8 cellular contexts compared by ENCODE assay signal in genomic region chr16:88662222-88662842, GRCh38. TPM values are rescaled to one million over a fixed set of nuclear protein-coding genes. Genes with fewer than 3 reads are reported as not detected.
A peak's percentile ranks its signal among the peaks of the same experiment; 100 is the strongest.
DNase-seq lines count a peak whose midpoint lies in the region; ATAC-seq and TF ChIP-seq lines count a peak whose summit lies in the region.

No MANE protein-coding gene starts in this region.

- no peaks in the 10 kb centered on the region for H3K27me3 Mint-ChIP-seq in chondrocyte (ENCODE audit: low read depth)
- H3K27me3 Mint-ChIP-seq in naive thymus-derived CD8-positive, alpha-beta T cell: peaks cover 0 to 2% (median 0%) of the 10 kb centered on the region in 5 donors

- no peaks in the 10 kb centered on the region for H3K36me3 Mint-ChIP-seq in chondrocyte (ENCODE audit: low read depth)
- H3K36me3 Mint-ChIP-seq in naive thymus-derived CD8-positive, alpha-beta T cell: peaks cover 0 to 3% (median 0%) of the 10 kb centered on the region in 3 donors

- peak overlapping the region; percentile 91 for H3K27ac Mint-ChIP-seq in chondrocyte (ENCODE audit: unreplicated experiment)
- H3K27ac Mint-ChIP-seq in naive thymus-derived CD8-positive, alpha-beta T cell: peak overlapping the region; percentile 53 to 96 (median 92)

- H3K4me3 Mint-ChIP-seq in chondrocyte (ENCODE audit: unreplicated experiment): peak overlapping the region; percentile 84
- peak overlapping the region; percentile 82 to 93 (median 90) for H3K4me3 Mint-ChIP-seq in naive thymus-derived CD8-positive, alpha-beta T cell

- no peak overlapping the region for H3K27ac ChIP-seq in KMS-11

- no peaks in the 10 kb centered on the region for H3K27me3 ChIP-seq in KMS-11 (ENCODE audit: insufficient read depth, low read depth)

- POLR2A ChIA-PET in naive thymus-derived CD8-positive, alpha-beta T cell (lab: Charles Lee): interaction anchor here (0.6 to 3.9 kb wide), 8 partner anchors 13 to 119 kb away, joined by 3 to 67 read pairs (median 4); partner anchors contain the start of genes CTU2, CYBA, RNF166 and ZC3H18

- peaks cover 11% of the 10 kb centered on the region for H3K4me1 ChIP-seq in KMS-11 (ENCODE audit: low read depth, poor library complexity, severe bottlenecking)

- H3K79me2 ChIP-seq in KMS-11 (ENCODE audit: insufficient read depth, low read depth): peaks cover 10% of the 10 kb centered on the region; the same call in 1 of the 2 replicates

- H3K4me1 Mint-ChIP-seq in chondrocyte (ENCODE audit: low read depth): peaks cover 16% of the 10 kb centered on the region
- H3K4me1 Mint-ChIP-seq in naive thymus-derived CD8-positive, alpha-beta T cell: peaks cover 5 to 31% (median 18%) of the 10 kb centered on the region in 4 donors

- H3K4me3 ChIP-seq in KMS-11 (IDR thresholded peaks at IDR 0.05; ENCODE audit: insufficient read depth, low read depth, low read length): no peak overlapping the region

- TF ChIP-seq CTCF in KMS-11 (conservative IDR thresholded peaks at IDR 0.05; ENCODE audit: low read depth, low read length): no peak
- no peak for TF ChIP-seq CTCF in chondrocyte (IDR thresholded peaks at IDR 0.05)

- H2AFZ ChIP-seq in KMS-11 (ENCODE audit: low read depth): peak overlapping the region; percentile 88

- H3K9ac ChIP-seq in KMS-11: peak overlapping the region; percentile 63

- no peaks in the 10 kb centered on the region for H4K20me1 ChIP-seq in KMS-11 (ENCODE audit: insufficient read depth)

- H3K9me3 Mint-ChIP-seq in chondrocyte (ENCODE audit: low read depth): no peaks in the 10 kb centered on the region
- no peaks in the 10 kb centered on the region for H3K9me3 Mint-ChIP-seq in naive thymus-derived CD8-positive, alpha-beta T cell

- H3K36me3 ChIP-seq in KMS-11 (ENCODE audit: insufficient read depth): no peaks in the 10 kb centered on the region

- peak; percentile 9 for ATAC-seq in GM18907 (IDR thresholded peaks at IDR 0.05; ENCODE audit: unreplicated experiment)
- ATAC-seq in naive thymus-derived CD8-positive, alpha-beta T cell: peak in 1 of 2 donors; percentile 4

- DNase-seq in chondrocyte (ENCODE audit: low spot score) (no peak), NCI-H345 treated with DMSO at 0.1 percent for 48 hours (lab: John Stamatoyannopoulos, UW; ENCODE audit: unreplicated experiment) (no peak), CD1c-positive myeloid dendritic cell (ENCODE audit: extremely low spot score) (no peak)
- DNase-seq in naive thymus-derived CD8-positive, alpha-beta T cell: peak in 1 of 10 donors; percentile 18
- no peak for DNase-seq in effector CD4-positive, alpha-beta T cell
- no peak for DNase-seq in activated CD8-positive, alpha-beta memory T cell treated with anti-CD3 and anti-CD28 coated beads for 24 hours

- H3K4me2 ChIP-seq in KMS-11: peak overlapping the region; percentile 87

RNA-seq across cellular contexts. Expression of gene MVD, which starts 0.6 kb away (rescaled TPM):
- total RNA-seq in chondrocyte: 38.3 to 40.0 TPM (median 38.8 TPM) in 3 replicates
- 10 to 100 TPM; 40.2 to 42.7 TPM for total RNA-seq in naive thymus-derived CD8-positive, alpha-beta T cell
- 10 to 100 TPM; 14.4 to 20.4 (median 18.5) TPM for polyA plus RNA-seq in naive thymus-derived CD8-positive, alpha-beta T cell

RNA-seq across cellular contexts. Expression of gene CYBA, which starts 11.5 kb away (rescaled TPM):
- 13.4 to 55.1 TPM (median 51.7 TPM) in 3 replicates for total RNA-seq in chondrocyte
- total RNA-seq in naive thymus-derived CD8-positive, alpha-beta T cell: 100 to 1,000 TPM; 231 to 235 TPM
- 100 to 1,000 TPM; 625 to 787 (median 649) TPM for polyA plus RNA-seq in naive thymus-derived CD8-positive, alpha-beta T cell

RNA-seq across cellular contexts. Expression of gene IL17C, which starts 24.0 kb away (rescaled TPM):
- total RNA-seq in chondrocyte: not detected in 3 replicates
- under 1 TPM; 0.49 to 0.60 TPM for total RNA-seq in naive thymus-derived CD8-positive, alpha-beta T cell
- under 1 TPM in 2 of 3 donors, not detected in 1; 0.16 to 0.69 TPM for polyA plus RNA-seq in naive thymus-derived CD8-positive, alpha-beta T cell

RNA-seq across cellular contexts. Expression of gene SNAI3, which starts 24.0 kb away (rescaled TPM):
- total RNA-seq in chondrocyte: not detected in 3 replicates
- 1 to 10 TPM; 2.3 to 2.5 TPM for total RNA-seq in naive thymus-derived CD8-positive, alpha-beta T cell
- polyA plus RNA-seq in naive thymus-derived CD8-positive, alpha-beta T cell: 1 to 10 TPM; 3.3 to 6.1 (median 5.3) TPM

RNA-seq across cellular contexts. Expression of gene RNF166, which starts 43.9 kb away (rescaled TPM):
- 12.8 to 15.5 TPM (median 14.3 TPM) in 3 replicates for total RNA-seq in chondrocyte
- total RNA-seq in naive thymus-derived CD8-positive, alpha-beta T cell: 100 to 1,000 TPM; 209 to 230 TPM
- 100 to 1,000 TPM in 2 of 3 donors, 10 to 100 TPM in 1; 79.4 to 104 (median 101) TPM for polyA plus RNA-seq in naive thymus-derived CD8-positive, alpha-beta T cell
